In the genomic region with DNA sequence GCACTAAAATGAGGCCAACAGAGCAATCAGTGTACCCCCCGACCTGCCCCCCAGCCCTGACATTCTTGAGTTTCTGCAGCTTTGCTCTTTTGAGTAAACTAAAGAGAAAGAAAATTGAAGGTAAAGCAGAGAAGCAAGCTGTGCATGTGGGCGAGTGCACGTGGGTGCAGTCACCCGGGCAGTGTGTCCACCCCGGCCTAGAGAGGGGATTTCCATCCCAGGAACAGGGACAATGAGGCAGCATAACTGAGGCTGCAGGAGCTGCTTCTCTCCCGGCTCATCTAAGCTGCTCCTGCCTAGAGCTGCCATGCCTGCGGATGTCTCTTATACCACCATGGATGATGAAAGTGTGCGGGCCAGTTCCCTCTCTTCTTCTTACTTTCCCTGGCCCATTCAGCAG, we compare ENCODE assay signal across 1 cellular context.
TF ChIP-seq lines count a peak whose summit lies in the region.

No MANE protein-coding gene starts in this region.

TF ChIP-seq in GM12878, 131 proteins besides CTCF, POLR2A, EP300 and RAD21:
- TF ChIP-seq CREB1 (IDR thresholded peaks at IDR 0.05; ENCODE audit: low read depth): no peak
- no peak for TF ChIP-seq TCF3 (IDR thresholded peaks at IDR 0.05; ENCODE audit: borderline replicate concordance, insufficient read depth, low read depth, low read length)
- peak in 1 of 2 experiments; percentile 41; a peak in 2 of 4 replicates for TF ChIP-seq BHLHE40 (IDR thresholded peaks at IDR 0.05; ENCODE audit: borderline replicate concordance in 1 of 2, low read depth in 2 of 2, low read length in 1 of 2)
- no peak for TF ChIP-seq PKNOX1 (IDR thresholded peaks at IDR 0.05)
TF ChIP-seq in GM12878: peak in this region for 1.
